15 cellular contexts compared by ENCODE assay signal in the genomic region with DNA sequence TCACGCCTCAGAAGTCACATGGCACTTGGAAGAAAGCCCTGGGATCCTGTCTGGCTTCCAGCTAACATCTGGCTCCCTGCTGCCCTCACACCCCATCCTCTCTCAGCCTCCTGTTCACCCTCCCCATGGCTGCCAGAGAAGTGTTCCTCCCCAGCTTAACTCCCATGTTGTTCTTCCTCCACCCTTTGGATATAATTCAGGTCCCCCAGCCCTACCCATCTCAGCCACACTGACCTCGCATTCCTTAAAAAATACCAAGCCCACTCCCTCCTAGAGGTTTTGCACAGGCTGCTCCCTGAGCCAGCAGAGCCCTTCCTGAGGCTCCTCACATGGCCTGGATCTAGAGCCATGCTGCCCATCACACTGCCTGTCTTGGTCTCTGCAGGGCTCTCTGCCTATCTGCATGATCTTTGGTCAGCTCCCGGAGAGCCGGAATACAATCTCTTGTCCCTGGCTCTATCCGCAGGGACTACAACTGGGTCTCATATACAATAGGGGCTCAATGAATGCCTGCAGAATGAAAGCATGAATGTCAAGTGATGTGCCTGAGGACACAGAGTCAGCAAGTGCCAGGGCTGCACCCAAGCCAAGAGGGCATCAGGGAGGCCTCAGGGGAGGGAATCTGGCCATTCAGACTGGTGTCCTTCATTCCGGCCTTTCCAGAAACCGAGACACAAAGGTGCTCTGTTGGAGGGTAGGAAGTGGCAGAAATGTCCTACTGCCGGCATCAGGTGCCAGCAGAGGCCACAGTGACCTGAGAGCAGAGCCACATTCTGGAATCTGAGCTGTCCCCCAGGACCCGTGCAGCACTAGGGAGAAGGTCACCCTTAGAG. TPM values are rescaled to one million over a fixed set of nuclear protein-coding genes. Genes with fewer than 3 reads are reported as not detected.
A peak's percentile ranks its signal among the peaks of the same experiment; 100 is the strongest.
DNase-seq lines count a peak whose midpoint lies in the region; ATAC-seq and TF ChIP-seq lines count a peak whose summit lies in the region.
"Had no signal": no experiment of that assay in that cellular context is flagged by ENCODE, and none has a peak within 500 bp of the region (broad histone marks: within the 10 kb centered on the region; RNA-seq: fewer than 3 reads in every experiment).

No MANE protein-coding gene starts in this region.

- peak overlapping the region; percentile 20 for H3K27ac ChIP-seq in endodermal cell (ENCODE audit: low read depth, low read length)
- H3K27ac ChIP-seq: coronary artery, esophagus squamous epithelium, SK-N-MC, thoracic aorta had no signal

- no peak for ATAC-seq in HG02973 (IDR thresholded peaks at IDR 0.05; ENCODE audit: unreplicated experiment)
- no peak for ATAC-seq in GM21367 (IDR thresholded peaks at IDR 0.05; ENCODE audit: unreplicated experiment)

- H3K4me3 ChIP-seq in endodermal cell (ENCODE audit: low read length), result no peak overlapping the region
- H3K4me3 ChIP-seq: coronary artery, esophagus squamous epithelium, SK-N-MC, thoracic aorta had no signal

- H3K4me1 ChIP-seq in endodermal cell (ENCODE audit: control insufficient read depth, insufficient read depth, low read length), result peaks cover 9% of the 10 kb centered on the region

- WGBS in endodermal cell (ENCODE audit: insufficient coverage in 1 of 2, insufficient read length in 1 of 2), 2 experiments, result 70 to 71% methylated on average over 8 to 9 of the region's 9 CpGs

- H3K27me3 Mint-ChIP-seq in T-helper 2 cell treated with Interferon-gamma antibody and Interleukin-4, amounts not matched to agents 5 μg/mL and 100 μg/mL, for 36 hours (ENCODE audit: low read depth), result peaks cover 3% of the 10 kb centered on the region
- H3K27me3 Mint-ChIP-seq in endodermal cell (ENCODE audit: insufficient read depth) (no peaks in the 10 kb centered on the region), type B pancreatic cell (no peaks in the 10 kb centered on the region), nephron progenitor cell (ENCODE audit: low read depth, poor library complexity) (peaks cover 8% of the 10 kb centered on the region)

- H3K9me3 ChIP-seq in endodermal cell (ENCODE audit: control insufficient read depth, low read length), result no peaks in the 10 kb centered on the region
- H3K9me3 ChIP-seq: esophagus squamous epithelium, thoracic aorta had no signal

- H3K27me3 ChIP-seq in endodermal cell (ENCODE audit: control insufficient read depth, insufficient read depth, low read length, poor library complexity, severe bottlenecking), result no peaks in the 10 kb centered on the region
- H3K27me3 ChIP-seq: esophagus squamous epithelium had no signal

- no peaks in the 10 kb centered on the region for H3K9me3 Mint-ChIP-seq in T-helper 2 cell treated with Interferon-gamma antibody and Interleukin-4, amounts not matched to agents 5 μg/mL and 100 μg/mL, for 36 hours
- H3K9me3 Mint-ChIP-seq in endodermal cell (no peaks in the 10 kb centered on the region), type B pancreatic cell (no peaks in the 10 kb centered on the region), nephron progenitor cell (no peaks in the 10 kb centered on the region)

- H3K27ac Mint-ChIP-seq in T-helper 2 cell treated with Interferon-gamma antibody and Interleukin-4, amounts not matched to agents 5 μg/mL and 100 μg/mL, for 36 hours, result peak overlapping the region; percentile 1
- H3K27ac Mint-ChIP-seq in endodermal cell (peak overlapping the region; percentile 91), type B pancreatic cell (peak overlapping the region; percentile 68), nephron progenitor cell (no peak overlapping the region)

- DNase-seq in T-helper 2 cell treated with Interferon-gamma antibody and Interleukin-4, amounts not matched to agents 5 μg/mL and 100 μg/mL, for 36 hours (ENCODE audit: low spot score), result no peak
- DNase-seq in T-helper 2 cell (no peak), endodermal cell (peak; percentile 79), medulla oblongata (ENCODE audit: extremely low spot score) (peak; percentile 72), type B pancreatic cell (ENCODE audit: extremely low spot score, unreplicated experiment) (no peak), nephron progenitor cell (no peak)
- DNase-seq: esophagus squamous epithelium, KBM-7, NCI-H1436, NCI-H510A treated with DMSO at 0.1 percent for 48 hours had no signal

- no peak overlapping the region for H3K4me3 Mint-ChIP-seq in T-helper 2 cell treated with Interferon-gamma antibody and Interleukin-4, amounts not matched to agents 5 μg/mL and 100 μg/mL, for 36 hours
- no peak overlapping the region for H3K4me3 Mint-ChIP-seq in endodermal cell
- H3K4me3 Mint-ChIP-seq in type B pancreatic cell, result peak overlapping the region; percentile 21
- H3K4me3 Mint-ChIP-seq in nephron progenitor cell, result no peak overlapping the region

- H3K36me3 ChIP-seq in endodermal cell (ENCODE audit: control insufficient read depth, insufficient read depth, low read length), result no peaks in the 10 kb centered on the region
- H3K36me3 ChIP-seq: esophagus squamous epithelium, thoracic aorta had no signal

- H3K9ac ChIP-seq in endodermal cell (ENCODE audit: extremely low read depth, low read length, poor library complexity, severe bottlenecking), result no peak overlapping the region

- peaks cover 2% of the 10 kb centered on the region for H3K36me3 Mint-ChIP-seq in T-helper 2 cell treated with Interferon-gamma antibody and Interleukin-4, amounts not matched to agents 5 μg/mL and 100 μg/mL, for 36 hours (ENCODE audit: low read depth)
- H3K36me3 Mint-ChIP-seq in endodermal cell (ENCODE audit: low read depth) (no peaks in the 10 kb centered on the region), type B pancreatic cell (no peaks in the 10 kb centered on the region), nephron progenitor cell (ENCODE audit: low read depth) (no peaks in the 10 kb centered on the region)

- TF ChIP-seq CTCF in endodermal cell (conservative IDR thresholded peaks at IDR 0.05) (no peak), type B pancreatic cell (conservative IDR thresholded peaks at IDR 0.05) (no peak), nephron progenitor cell (IDR thresholded peaks at IDR 0.05) (no peak)

- H3K4me1 Mint-ChIP-seq in T-helper 2 cell treated with Interferon-gamma antibody and Interleukin-4, amounts not matched to agents 5 μg/mL and 100 μg/mL, for 36 hours (ENCODE audit: low read depth), result peaks cover 6% of the 10 kb centered on the region
- peaks cover 25% of the 10 kb centered on the region for H3K4me1 Mint-ChIP-seq in endodermal cell
- H3K4me1 Mint-ChIP-seq in type B pancreatic cell (ENCODE audit: unreplicated experiment), result peaks cover 23% of the 10 kb centered on the region
- H3K4me1 Mint-ChIP-seq in nephron progenitor cell, result peaks cover 25% of the 10 kb centered on the region

RNA-seq across cellular contexts. Expression of a gene that starts 3.8 kb away (rescaled TPM):
- total RNA-seq in endodermal cell (100 to 1,000 TPM; 373 to 472 TPM), type B pancreatic cell (ENCODE audit: low replicate concordance) (318 and 518 TPM in 2 replicates)
- 576 TPM for polyA plus RNA-seq in endodermal cell (2013, experiment 1 of 2)
- polyA plus RNA-seq in endodermal cell (2013, experiment 2 of 2), result 503 TPM

Comparison
In these comparisons a context has a peak if more than half of its experiments do, and no peak if none do; other contexts are left out.
1. DNase-seq: peak in endodermal cell (single experiment) and medulla oblongata (single experiment); none in T-helper 2 cell treated with Interferon-gamma antibody and Interleukin-4, amounts not matched to agents 5 μg/mL and 100 μg/mL, for 36 hours (single experiment), T-helper 2 cell (0 of 5), type B pancreatic cell (single experiment) and nephron progenitor cell (single experiment).